In genomic region chr22:27094633-27095308, GRCh38 we compare ENCODE assay signal across 27 cellular contexts.
A peak's percentile ranks its signal among the peaks of the same experiment; 100 is the strongest.
DNase-seq lines count a peak whose midpoint lies in the region; ATAC-seq and TF ChIP-seq lines count a peak whose summit lies in the region.
"Had no signal": no experiment of that assay in that cellular context is flagged by ENCODE, and none has a peak within 500 bp of the region (broad histone marks: within the 10 kb centered on the region; RNA-seq: fewer than 3 reads in every experiment).

No MANE protein-coding gene starts in this region.

- 63% methylated on average over 11 of the region's 11 CpGs for WGBS in right cardiac atrium
- WGBS in body of pancreas, 2 donors = 79 to 80% methylated on average over 11 of the region's 11 CpGs
- WGBS in psoas muscle, 3 donors = 37 to 41% (median 38%) methylated on average over 11 of the region's 11 CpGs

- no peaks in the 10 kb centered on the region for H3K27me3 ChIP-seq in right atrium auricular region
- H3K27me3 ChIP-seq in right cardiac atrium (ENCODE audit: control insufficient read depth, insufficient read depth) = no peaks in the 10 kb centered on the region
- no peaks in the 10 kb centered on the region for H3K27me3 ChIP-seq in body of pancreas
- peaks cover 0 to 69% (median 4%) of the 10 kb centered on the region in 3 donors for H3K27me3 ChIP-seq in psoas muscle (ENCODE audit: insufficient read depth in 3 of 3, low read length in 2 of 3)
- H3K27me3 ChIP-seq: ascending aorta, esophagus muscularis mucosa, tibial artery had no signal

- H3K4me3 ChIP-seq in right atrium auricular region (no peak overlapping the region), right cardiac atrium (ENCODE audit: low read length) (no peak overlapping the region), body of pancreas (no peak overlapping the region), psoas muscle (no peak overlapping the region)
- H3K4me3 ChIP-seq: ascending aorta, BLaER1, esophagus muscularis mucosa, mucosa of descending colon, tibial artery had no signal

- H3K9me3 ChIP-seq in right atrium auricular region (no peaks in the 10 kb centered on the region), right cardiac atrium (ENCODE audit: control insufficient read depth, low read length) (no peaks in the 10 kb centered on the region), body of pancreas (no peaks in the 10 kb centered on the region), psoas muscle (no peaks in the 10 kb centered on the region)
- H3K9me3 ChIP-seq: ascending aorta, esophagus muscularis mucosa, mucosa of descending colon, tibial artery had no signal

- DNase-seq in Right ventricle myocardium superior (peak; percentile 47), right atrium auricular region (ENCODE audit: low spot score) (no peak), epidermal melanocyte (ENCODE audit: insufficient read length, low spot score) (peak; percentile 30), right cardiac atrium (peak in 1 of 3 donors; percentile 73), body of pancreas (no peak), psoas muscle (no peak)
- DNase-seq in activated CD4-positive, CD25-positive, alpha-beta regulatory T cell (lab: John Stamatoyannopoulos, UW) = no peak
- DNase-seq: activated CD4-positive, alpha-beta T cell treated with anti-CD3 and anti-CD28 coated beads, Interleukin-2, amount 10 ng/mL, durations not matched to agents 24 days and 14 days; activated CD8-positive, alpha-beta memory T cell treated with anti-CD3 and anti-CD28 coated beads, Interleukin-2, amount 10 ng/mL, durations not matched to agents 7 days and 5 days; effector memory CD4-positive, alpha-beta T cell; H7; head of caudate nucleus; immature natural killer cell; mucosa of descending colon; NCI-H1105; NCI-H2029 treated with DMSO at 0.1 percent for 48 hours; NCI-H524; stimulated activated CD4-positive, alpha-beta T cell treated with anti-CD3 and anti-CD28 coated beads, Interleukin-4, amount 100 ng/mL, for 24 hours; stimulated activated naive CD8-positive, alpha-beta T cell treated with anti-CD3 and anti-CD28 coated beads, Interleukin-15, Interleukin-2, amounts not matched to agents 100 U/mL and 50 U/mL, for 24 hours; tibial artery had no signal

- H3K27ac ChIP-seq in right atrium auricular region (no peak overlapping the region), right cardiac atrium (ENCODE audit: low read length) (no peak overlapping the region), body of pancreas (no peak overlapping the region), psoas muscle (no peak overlapping the region)
- H3K27ac ChIP-seq: BLaER1, HL-60, tibial artery had no signal

- TF ChIP-seq CTCF in right atrium auricular region (IDR thresholded peaks at IDR 0.05) (no peak), body of pancreas (IDR thresholded peaks at IDR 0.05) (no peak), psoas muscle (IDR thresholded peaks at IDR 0.05) (no peak)

- H3K36me3 ChIP-seq in right atrium auricular region (no peaks in the 10 kb centered on the region), body of pancreas (replicated peaks in 1 of 2; ENCODE audit: insufficient read depth in 1 of 2, low read depth in 2 of 2) (no peaks in the 10 kb centered on the region), psoas muscle (ENCODE audit: insufficient read depth in 1 of 2, low read depth in 1 of 2) (no peaks in the 10 kb centered on the region)
- H3K36me3 ChIP-seq: ascending aorta, BLaER1, esophagus muscularis mucosa, tibial artery had no signal

- no peak for TF ChIP-seq POLR2A in body of pancreas (IDR thresholded peaks at IDR 0.05)

- intact Hi-C loops in Right ventricle myocardium superior (cut with DNase I) (no loop called here), right cardiac atrium (cut with DNase I) (no loop called here), body of pancreas (cut with DNase I) (no loop called here), psoas muscle (cut with DNase I) (no loop called here)

- peak; percentile 79 for ATAC-seq in Right ventricle myocardium superior (ENCODE audit: poor library complexity)
- ATAC-seq in right cardiac atrium = peak; percentile 30 to 60
- no peak for ATAC-seq in body of pancreas
- no peak for ATAC-seq in psoas muscle
- no peak for ATAC-seq in GM18519 (IDR thresholded peaks at IDR 0.05; ENCODE audit: low FRiP score, unreplicated experiment)
- ATAC-seq: activated CD8-positive, alpha-beta memory T cell treated with anti-CD3 and anti-CD28 coated beads, Interleukin-2, amount 10 ng/mL, durations not matched to agents 7 days and 5 days; activated naive CD4-positive, alpha-beta T cell treated with anti-CD3 and anti-CD28 coated beads, Interleukin-2, amount 50 U/mL, for 72 hours; mucosa of descending colon; Panc1; stimulated activated naive CD8-positive, alpha-beta T cell treated with anti-CD3 and anti-CD28 coated beads, Interleukin-15, Interleukin-2, amounts not matched to agents 100 U/mL and 50 U/mL, for 24 hours had no signal

- H3K4me1 ChIP-seq in right atrium auricular region (peaks cover 0 to 7% of the 10 kb centered on the region in 2 donors), right cardiac atrium (ENCODE audit: control insufficient read depth, insufficient read depth, low read length) (no peaks in the 10 kb centered on the region), body of pancreas (no peaks in the 10 kb centered on the region), psoas muscle (no peaks in the 10 kb centered on the region)
- H3K4me1 ChIP-seq: BLaER1 had no signal

Comparison
In these comparisons a context has a peak if more than half of its experiments do, and no peak if none do; other contexts are left out.
1. DNase-seq: peak in Right ventricle myocardium superior (single experiment) and epidermal melanocyte (single experiment); none in right atrium auricular region (single experiment), body of pancreas (0 of 4), psoas muscle (0 of 2) and activated CD4-positive, CD25-positive, alpha-beta regulatory T cell (0 of 4).
2. ATAC-seq: peak in Right ventricle myocardium superior (single experiment) and right cardiac atrium (2 of 2); none in body of pancreas (single experiment), psoas muscle (0 of 4) and GM18519 (single experiment).